16 cellular contexts compared by ENCODE assay signal in the genomic region with DNA sequence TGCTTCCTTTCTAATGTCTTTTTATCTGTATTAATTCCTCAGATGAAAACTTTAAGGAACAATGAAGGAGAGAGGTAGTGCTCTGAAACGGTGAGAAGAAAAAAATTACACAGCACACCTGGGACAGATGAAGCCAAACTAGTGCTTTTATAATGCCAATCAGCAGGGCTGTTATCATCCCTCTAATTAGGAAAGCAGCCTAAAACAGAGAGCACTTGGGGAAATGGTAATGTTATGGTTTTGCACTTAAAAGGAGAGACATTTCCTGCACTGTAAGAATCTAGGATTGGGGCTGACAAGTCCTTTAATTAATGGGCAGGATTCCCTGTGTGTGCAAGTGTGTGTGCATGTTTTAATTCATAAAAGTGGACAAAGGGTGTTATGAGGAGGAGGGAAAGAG. TPM values are rescaled to one million over a fixed set of nuclear protein-coding genes. Genes with fewer than 3 reads are reported as not detected.
A peak's percentile ranks its signal among the peaks of the same experiment; 100 is the strongest.
DNase-seq lines count a peak whose midpoint lies in the region; ATAC-seq and TF ChIP-seq lines count a peak whose summit lies in the region.
"Had no signal": no experiment of that assay in that cellular context is flagged by ENCODE, and none has a peak within 500 bp of the region (broad histone marks: within the 10 kb centered on the region; RNA-seq: fewer than 3 reads in every experiment).

No MANE protein-coding gene starts in this region.

- peak; percentile 2 for ATAC-seq in HG03354 (IDR thresholded peaks at IDR 0.05; ENCODE audit: poor library complexity, severe bottlenecking, unreplicated experiment)
- ATAC-seq in GM21529 (IDR thresholded peaks at IDR 0.05; ENCODE audit: unreplicated experiment), result no peak
- ATAC-seq in mucosa of descending colon, result no peak
- ATAC-seq: left cardiac atrium; naive thymus-derived CD8-positive, alpha-beta T cell; right cardiac atrium had no signal

- H3K36me3 ChIP-seq in esophagus muscularis mucosa (no peaks in the 10 kb centered on the region), thymus (ENCODE audit: control insufficient read depth, insufficient read depth) (no peaks in the 10 kb centered on the region), mucosa of descending colon (ENCODE audit: low read depth) (no peaks in the 10 kb centered on the region)

- H3K4me1 ChIP-seq in esophagus muscularis mucosa, result peaks cover 6 to 53% (median 35%) of the 10 kb centered on the region in 4 donors
- no peaks in the 10 kb centered on the region for H3K4me1 ChIP-seq in thymus (ENCODE audit: control insufficient read depth, insufficient read depth, low read length)
- H3K4me1 ChIP-seq in mucosa of descending colon (ENCODE audit: low read depth), result peaks cover 2% of the 10 kb centered on the region

- TF ChIP-seq EP300 in esophagus muscularis mucosa (IDR thresholded peaks at IDR 0.05), result no peak

- H3K9me3 ChIP-seq in esophagus muscularis mucosa (no peaks in the 10 kb centered on the region), thymus (ENCODE audit: control insufficient read depth) (no peaks in the 10 kb centered on the region), mucosa of descending colon (no peaks in the 10 kb centered on the region)

- H3K27me3 ChIP-seq in esophagus muscularis mucosa (no peaks in the 10 kb centered on the region), thymus (ENCODE audit: control insufficient read depth, insufficient read depth) (peaks cover 7% of the 10 kb centered on the region)

- no peak for TF ChIP-seq CTCF in esophagus muscularis mucosa (IDR thresholded peaks at IDR 0.05)
- no peak for TF ChIP-seq CTCF in mucosa of descending colon (IDR thresholded peaks at IDR 0.05)

- intact Hi-C loops in esophagus muscularis mucosa (cut with DNase I) (no loop called here), mucosa of descending colon (cut with DNase I, micrococcal nuclease) (no loop called here)

- peak overlapping the region; percentile 77 to 86 (median 83) for H3K27ac ChIP-seq in esophagus muscularis mucosa (replicated peaks in 1 of 4)
- peak overlapping the region; percentile 42 for H3K27ac ChIP-seq in thymus (ENCODE audit: low read depth)
- H3K27ac ChIP-seq: SK-N-MC had no signal

- TF ChIP-seq POLR2A in esophagus muscularis mucosa (IDR thresholded peaks at IDR 0.05; ENCODE audit: low read depth), result no peak

- WGBS in esophagus muscularis mucosa, result 21% methylated on average over 1 of the region's 1 CpG
- 5% methylated on average over 1 of the region's 1 CpG for WGBS in thymus

- DNase-seq in NCI-H748 (lab: John Stamatoyannopoulos, UW; ENCODE audit: unreplicated experiment), result peak; percentile 52
- DNase-seq in esophagus muscularis mucosa (ENCODE audit: extremely low spot score), result no peak
- no peak for DNase-seq in NCI-H1694 (lab: John Stamatoyannopoulos, UW)
- DNase-seq in mucosa of descending colon, result no peak
- DNase-seq: activated naive CD4-positive, alpha-beta T cell; CD4-positive, CD25-positive, alpha-beta regulatory T cell; left cardiac atrium; naive thymus-derived CD8-positive, alpha-beta T cell; NK-92 treated with Interleukin-12 subunit alpha and Interleukin-12 subunit beta, amount 100 ng/mL, for 24 hours; right cardiac atrium; stimulated activated CD4-positive, alpha-beta T cell treated with anti-CD3 and anti-CD28 coated beads, Interleukin-2, amount 100 ng/mL, for 48 hours had no signal

- peak overlapping the region; percentile 22 to 72 (median 63) for H3K4me3 ChIP-seq in esophagus muscularis mucosa
- no peak overlapping the region for H3K4me3 ChIP-seq in thymus (ENCODE audit: low read length)
- no peak overlapping the region for H3K4me3 ChIP-seq in mucosa of descending colon

RNA-seq across cellular contexts. Expression of a gene that starts 4.8 kb away (rescaled TPM):
- total RNA-seq in esophagus muscularis mucosa (100 to 1,000 TPM in 3 of 4 donors, 10 to 100 TPM in 1; 66.1 to 152 (median 138) TPM), mucosa of descending colon (100 to 1,000 TPM in 1 of 3 donors, 1 to 10 TPM in 2; 3.6 to 131 (median 9.4) TPM)
- polyA plus RNA-seq in thymus, result 61.9 TPM
- total RNA-seq: CD4-positive, CD25-positive, alpha-beta regulatory T cell; endothelial cell of umbilical vein; naive thymus-derived CD8-positive, alpha-beta T cell had no signal
- polyA plus RNA-seq: CD4-positive, CD25-positive, alpha-beta regulatory T cell; endothelial cell of umbilical vein; naive thymus-derived CD8-positive, alpha-beta T cell had no signal

Comparison
In these comparisons a context has a peak if more than half of its experiments do, and no peak if none do; other contexts are left out.
1. H3K4me3 ChIP-seq: peak in esophagus muscularis mucosa (4 of 4); none in thymus (single experiment) and mucosa of descending colon (single experiment).